8 cellular contexts compared by ENCODE assay signal in genomic region chr2:222753251-222753824, GRCh38.
DNase-seq lines count a peak whose midpoint lies in the region; ATAC-seq and TF ChIP-seq lines count a peak whose summit lies in the region.

No MANE protein-coding gene starts in this region.

- H3K27ac ChIP-seq in heart left ventricle = peak overlapping the region in 11 of 12 donors; percentile 5 to 66 (median 38)

- WGBS in heart left ventricle, 4 donors = 25 to 30% (median 29%) methylated on average over 2 of the region's 2 CpGs

- H3K4me1 ChIP-seq in heart left ventricle (peaks cover 0 to 30% (median 19%) of the 10 kb centered on the region in 12 donors), BE2C (no peaks in the 10 kb centered on the region; the same call in 1 of the 2 replicates)

- ATAC-seq in heart left ventricle (peak; percentile 95 to 97 (median 96)), HG02852 (IDR thresholded peaks at IDR 0.05; ENCODE audit: unreplicated experiment) (no peak)

- no peaks in the 10 kb centered on the region for H3K9me3 ChIP-seq in heart left ventricle
- no peaks in the 10 kb centered on the region for H3K9me3 ChIP-seq in BE2C

- intact Hi-C loops in heart left ventricle (cut with DNase I) = loop anchor here in 6 of 10 donors (1.0 to 5.0 kb wide), 5 partner anchors 36 to 109 kb away; partner anchors contain the start of gene ACSL3 (in 3 of the 6)

- TF ChIP-seq CTCF in heart left ventricle (IDR thresholded peaks at IDR 0.05) = no peak
- no peak for TF ChIP-seq CTCF in BE2C (IDR thresholded peaks at IDR 0.05; ENCODE audit: low read depth, low read length)

- H3K27me3 ChIP-seq in heart left ventricle = no peaks in the 10 kb centered on the region
- no peaks in the 10 kb centered on the region for H3K27me3 ChIP-seq in BE2C

- DNase-seq in NCI-H1092 (lab: John Stamatoyannopoulos, UW) (peak; percentile 82), SHP77 (lab: John Stamatoyannopoulos, UW) (peak; percentile 80 to 85), heart left ventricle (peak in 4 of 5 donors; percentile 46 to 72 (median 53)), smooth muscle cell of the brain vasculature (ENCODE audit: low read depth, low spot score) (peak; percentile 86), BE2C (no peak)
- DNase-seq in stimulated activated CD4-positive, alpha-beta T cell treated with anti-CD3 and anti-CD28 coated beads, Interleukin-2, amount 100 ng/mL, for 24 hours = no peak
- no peak for DNase-seq in activated CD4-positive, alpha-beta T cell treated with anti-CD3 and anti-CD28 coated beads, Interleukin-2, amount 50 U/mL, for 4 hours

- H3K4me3 ChIP-seq in heart left ventricle (no peak overlapping the region), BE2C (ENCODE audit: low read depth, low read length) (no peak overlapping the region)

- no peak for TF ChIP-seq POLR2A in heart left ventricle (IDR thresholded peaks at IDR 0.05)

- H3K36me3 ChIP-seq in heart left ventricle = no peaks in the 10 kb centered on the region
- no peaks in the 10 kb centered on the region for H3K36me3 ChIP-seq in BE2C

Comparison
In these comparisons a context has a peak if more than half of its experiments do, and no peak if none do; other contexts are left out.
1. DNase-seq: peak in NCI-H1092 (single experiment), SHP77 (2 of 2), heart left ventricle (4 of 5) and smooth muscle cell of the brain vasculature (single experiment); none in BE2C (single experiment), stimulated activated CD4-positive, alpha-beta T cell treated with anti-CD3 and anti-CD28 coated beads, Interleukin-2, amount 100 ng/mL, for 24 hours (0 of 2) and activated CD4-positive, alpha-beta T cell treated with anti-CD3 and anti-CD28 coated beads, Interleukin-2, amount 50 U/mL, for 4 hours (0 of 2).